ENCODE assay signal across 8 cellular contexts in the genomic region with DNA sequence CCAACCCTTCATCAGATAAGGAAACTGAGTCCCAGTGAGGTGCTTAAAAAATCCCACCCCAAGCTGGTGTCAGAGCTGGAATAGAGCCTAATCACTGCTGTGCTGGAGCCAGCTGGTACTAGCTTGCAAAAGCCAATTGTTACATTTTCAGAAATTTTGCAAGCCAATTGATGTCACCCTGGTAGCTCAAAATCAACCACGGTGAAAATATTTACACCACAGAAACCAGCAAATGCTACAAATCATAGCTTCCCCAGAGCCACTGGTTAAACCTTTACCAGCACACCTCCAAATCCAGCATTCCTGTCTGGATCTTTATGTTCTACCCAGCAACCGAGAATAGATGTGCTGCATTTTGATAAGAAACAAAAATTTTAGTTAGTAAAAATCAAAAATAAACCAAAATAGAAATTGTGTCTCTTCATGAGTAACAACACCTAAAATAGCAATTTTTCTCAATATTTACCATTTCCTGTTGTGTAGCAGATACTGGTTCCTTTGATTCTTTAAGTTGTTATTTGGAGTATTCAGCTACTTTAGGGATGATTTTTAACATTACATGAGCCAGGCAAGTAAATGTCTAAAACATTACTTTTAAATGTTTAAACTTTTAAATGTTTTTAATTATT. TPM values are rescaled to one million over a fixed set of nuclear protein-coding genes. Genes with fewer than 3 reads are reported as not detected.
DNase-seq lines count a peak whose midpoint lies in the region; ATAC-seq and TF ChIP-seq lines count a peak whose summit lies in the region.

No MANE protein-coding gene starts in this region.

- peaks cover 11% of the 10 kb centered on the region; the same call in 1 of the 2 replicates for H3K36me3 Mint-ChIP-seq in WTC11

- CTCF ChIA-PET in WTC11 (lab: Charles Lee): interaction anchor here (0.9 to 2.8 kb wide), 15 partner anchors 7 to 325 kb away, joined by 3 to 8 read pairs (median 4); a partner anchor contains a TSS

- in situ Hi-C loops in ACHN (cut with HindIII; ENCODE audit: low pct_ligation_motif_present, low pct_unique_long_range_greater_than_20kb, low sequenced_read_pairs): no loop called here

- peak; percentile 83 for DNase-seq in ACHN
- no peak for DNase-seq in WTC11 (ENCODE audit: low spot score)
- DNase-seq in kidney tubule cell (ENCODE audit: low spot score): peak; percentile 88
- no peak for DNase-seq in NK-92 treated with Interleukin-12 subunit alpha and Interleukin-12 subunit beta, amount 100 ng/mL, for 24 hours (lab: John Stamatoyannopoulos, UW)
- no peak for DNase-seq in HUDEP-2 (lab: John Stamatoyannopoulos, UW; ENCODE audit: unreplicated experiment in 76 of 76)
- no peak for DNase-seq in HuH-7 (ENCODE audit: low spot score)

- POLR2A ChIA-PET in WTC11 (lab: Charles Lee): interaction anchor here (0.6 to 1.7 kb wide), 4 partner anchors 8 to 86 kb away, joined by 3 to 12 read pairs (median 5); a partner anchor contains a TSS

- no peaks in the 10 kb centered on the region for H3K9me3 Mint-ChIP-seq in WTC11

- H3K27ac Mint-ChIP-seq in WTC11: peak overlapping the region; percentile 81

- peaks cover 34% of the 10 kb centered on the region for H3K4me1 Mint-ChIP-seq in WTC11

- ATAC-seq in GM19043 (IDR thresholded peaks at IDR 0.05; ENCODE audit: low read depth, unreplicated experiment): peak; percentile 49
- ATAC-seq in HG03108 (IDR thresholded peaks at IDR 0.05; ENCODE audit: unreplicated experiment): peak; percentile 66
- ATAC-seq in WTC11: no peak

- H3K27me3 Mint-ChIP-seq in WTC11 (ENCODE audit: low read depth): no peaks in the 10 kb centered on the region

- no peak for TF ChIP-seq CTCF in WTC11 (IDR thresholded peaks at IDR 0.05)

- peak overlapping the region; percentile 2; the same call in 1 of the 2 replicates for H3K4me3 Mint-ChIP-seq in WTC11

TF ChIP-seq in WTC11, 78 proteins besides CTCF, POLR2A, EP300 and RAD21:
- TF ChIP-seq ETV6 (CRISPR knock-in tag; IDR thresholded peaks at IDR 0.05): no peak
- no peak for TF ChIP-seq ZNF219 (CRISPR knock-in tag; IDR thresholded peaks at IDR 0.05; ENCODE audit: borderline replicate concordance)
- TF ChIP-seq ZNF671 (CRISPR knock-in tag; IDR thresholded peaks at IDR 0.05): no peak
- no peak for TF ChIP-seq JUN (CRISPR knock-in tag; IDR thresholded peaks at IDR 0.05)
- TF ChIP-seq ZNF263 (CRISPR knock-in tag; IDR thresholded peaks at IDR 0.05; ENCODE audit: low read depth): no peak
- TF ChIP-seq ZNF121 (CRISPR knock-in tag; IDR thresholded peaks at IDR 0.05): no peak
- TF ChIP-seq, protein P1, sequence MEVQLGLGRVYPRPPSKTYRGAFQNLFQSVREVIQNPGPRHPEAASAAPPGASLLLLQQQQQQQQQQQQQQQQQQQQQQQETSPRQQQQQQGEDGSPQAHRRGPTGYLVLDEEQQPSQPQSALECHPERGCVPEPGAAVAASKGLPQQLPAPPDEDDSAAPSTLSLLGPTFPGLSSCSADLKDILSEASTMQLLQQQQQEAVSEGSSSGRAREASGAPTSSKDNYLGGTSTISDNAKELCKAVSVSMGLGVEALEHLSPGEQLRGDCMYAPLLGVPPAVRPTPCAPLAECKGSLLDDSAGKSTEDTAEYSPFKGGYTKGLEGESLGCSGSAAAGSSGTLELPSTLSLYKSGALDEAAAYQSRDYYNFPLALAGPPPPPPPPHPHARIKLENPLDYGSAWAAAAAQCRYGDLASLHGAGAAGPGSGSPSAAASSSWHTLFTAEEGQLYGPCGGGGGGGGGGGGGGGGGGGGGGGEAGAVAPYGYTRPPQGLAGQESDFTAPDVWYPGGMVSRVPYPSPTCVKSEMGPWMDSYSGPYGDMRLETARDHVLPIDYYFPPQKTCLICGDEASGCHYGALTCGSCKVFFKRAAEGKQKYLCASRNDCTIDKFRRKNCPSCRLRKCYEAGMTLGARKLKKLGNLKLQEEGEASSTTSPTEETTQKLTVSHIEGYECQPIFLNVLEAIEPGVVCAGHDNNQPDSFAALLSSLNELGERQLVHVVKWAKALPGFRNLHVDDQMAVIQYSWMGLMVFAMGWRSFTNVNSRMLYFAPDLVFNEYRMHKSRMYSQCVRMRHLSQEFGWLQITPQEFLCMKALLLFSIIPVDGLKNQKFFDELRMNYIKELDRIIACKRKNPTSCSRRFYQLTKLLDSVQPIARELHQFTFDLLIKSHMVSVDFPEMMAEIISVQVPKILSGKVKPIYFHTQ (CRISPR knock-in tag; IDR thresholded peaks at IDR 0.05): no peak
- TF ChIP-seq, protein P2, sequence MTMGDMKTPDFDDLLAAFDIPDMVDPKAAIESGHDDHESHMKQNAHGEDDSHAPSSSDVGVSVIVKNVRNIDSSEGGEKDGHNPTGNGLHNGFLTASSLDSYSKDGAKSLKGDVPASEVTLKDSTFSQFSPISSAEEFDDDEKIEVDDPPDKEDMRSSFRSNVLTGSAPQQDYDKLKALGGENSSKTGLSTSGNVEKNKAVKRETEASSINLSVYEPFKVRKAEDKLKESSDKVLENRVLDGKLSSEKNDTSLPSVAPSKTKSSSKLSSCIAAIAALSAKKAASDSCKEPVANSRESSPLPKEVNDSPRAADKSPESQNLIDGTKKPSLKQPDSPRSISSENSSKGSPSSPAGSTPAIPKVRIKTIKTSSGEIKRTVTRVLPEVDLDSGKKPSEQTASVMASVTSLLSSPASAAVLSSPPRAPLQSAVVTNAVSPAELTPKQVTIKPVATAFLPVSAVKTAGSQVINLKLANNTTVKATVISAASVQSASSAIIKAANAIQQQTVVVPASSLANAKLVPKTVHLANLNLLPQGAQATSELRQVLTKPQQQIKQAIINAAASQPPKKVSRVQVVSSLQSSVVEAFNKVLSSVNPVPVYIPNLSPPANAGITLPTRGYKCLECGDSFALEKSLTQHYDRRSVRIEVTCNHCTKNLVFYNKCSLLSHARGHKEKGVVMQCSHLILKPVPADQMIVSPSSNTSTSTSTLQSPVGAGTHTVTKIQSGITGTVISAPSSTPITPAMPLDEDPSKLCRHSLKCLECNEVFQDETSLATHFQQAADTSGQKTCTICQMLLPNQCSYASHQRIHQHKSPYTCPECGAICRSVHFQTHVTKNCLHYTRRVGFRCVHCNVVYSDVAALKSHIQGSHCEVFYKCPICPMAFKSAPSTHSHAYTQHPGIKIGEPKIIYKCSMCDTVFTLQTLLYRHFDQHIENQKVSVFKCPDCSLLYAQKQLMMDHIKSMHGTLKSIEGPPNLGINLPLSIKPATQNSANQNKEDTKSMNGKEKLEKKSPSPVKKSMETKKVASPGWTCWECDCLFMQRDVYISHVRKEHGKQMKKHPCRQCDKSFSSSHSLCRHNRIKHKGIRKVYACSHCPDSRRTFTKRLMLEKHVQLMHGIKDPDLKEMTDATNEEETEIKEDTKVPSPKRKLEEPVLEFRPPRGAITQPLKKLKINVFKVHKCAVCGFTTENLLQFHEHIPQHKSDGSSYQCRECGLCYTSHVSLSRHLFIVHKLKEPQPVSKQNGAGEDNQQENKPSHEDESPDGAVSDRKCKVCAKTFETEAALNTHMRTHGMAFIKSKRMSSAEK (CRISPR knock-in tag; IDR thresholded peaks at IDR 0.05; ENCODE audit: borderline replicate concordance): no peak
- no peak for TF ChIP-seq RELA (CRISPR knock-in tag; IDR thresholded peaks at IDR 0.05; ENCODE audit: borderline replicate concordance)
- TF ChIP-seq, protein P3, sequence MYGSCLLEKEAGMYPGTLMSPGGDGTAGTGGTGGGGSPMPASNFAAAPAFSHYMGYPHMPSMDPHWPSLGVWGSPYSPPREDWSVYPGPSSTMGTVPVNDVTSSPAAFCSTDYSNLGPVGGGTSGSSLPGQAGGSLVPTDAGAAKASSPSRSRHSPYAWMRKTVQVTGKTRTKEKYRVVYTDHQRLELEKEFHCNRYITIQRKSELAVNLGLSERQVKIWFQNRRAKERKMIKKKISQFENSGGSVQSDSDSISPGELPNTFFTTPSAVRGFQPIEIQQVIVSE (CRISPR knock-in tag; IDR thresholded peaks at IDR 0.05; ENCODE audit: borderline replicate concordance): no peak
- TF ChIP-seq, protein P4, sequence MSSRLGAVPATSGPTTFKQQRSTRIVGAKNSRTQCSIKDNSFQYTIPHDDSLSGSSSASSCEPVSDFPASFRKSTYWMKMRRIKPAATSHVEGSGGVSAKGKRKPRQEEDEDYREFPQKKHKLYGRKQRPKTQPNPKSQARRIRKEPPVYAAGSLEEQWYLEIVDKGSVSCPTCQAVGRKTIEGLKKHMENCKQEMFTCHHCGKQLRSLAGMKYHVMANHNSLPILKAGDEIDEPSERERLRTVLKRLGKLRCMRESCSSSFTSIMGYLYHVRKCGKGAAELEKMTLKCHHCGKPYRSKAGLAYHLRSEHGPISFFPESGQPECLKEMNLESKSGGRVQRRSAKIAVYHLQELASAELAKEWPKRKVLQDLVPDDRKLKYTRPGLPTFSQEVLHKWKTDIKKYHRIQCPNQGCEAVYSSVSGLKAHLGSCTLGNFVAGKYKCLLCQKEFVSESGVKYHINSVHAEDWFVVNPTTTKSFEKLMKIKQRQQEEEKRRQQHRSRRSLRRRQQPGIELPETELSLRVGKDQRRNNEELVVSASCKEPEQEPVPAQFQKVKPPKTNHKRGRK (CRISPR knock-in tag; IDR thresholded peaks at IDR 0.05; ENCODE audit: borderline replicate concordance): no peak
- TF ChIP-seq IRF2 (CRISPR knock-in tag; IDR thresholded peaks at IDR 0.05; ENCODE audit: borderline replicate concordance, low read depth): no peak
- TF ChIP-seq ELF4 (CRISPR knock-in tag; IDR thresholded peaks at IDR 0.05; ENCODE audit: low read depth): no peak

RNA-seq across cellular contexts. Expression of a gene that starts 7.2 kb away (rescaled TPM):
- 3.6 to 4.2 TPM (median 3.8 TPM) in 3 replicates for total RNA-seq in WTC11 (2021)

Comparison
In these comparisons a context has a peak if more than half of its experiments do, and no peak if none do; other contexts are left out.
1. DNase-seq: peak in ACHN (single experiment) and kidney tubule cell (single experiment); none in WTC11 (single experiment), NK-92 treated with Interleukin-12 subunit alpha and Interleukin-12 subunit beta, amount 100 ng/mL, for 24 hours (single experiment), HUDEP-2 (0 of 76) and HuH-7 (single experiment).